Comparison of ENCODE assay signal across 8 cellular contexts in the genomic region with DNA sequence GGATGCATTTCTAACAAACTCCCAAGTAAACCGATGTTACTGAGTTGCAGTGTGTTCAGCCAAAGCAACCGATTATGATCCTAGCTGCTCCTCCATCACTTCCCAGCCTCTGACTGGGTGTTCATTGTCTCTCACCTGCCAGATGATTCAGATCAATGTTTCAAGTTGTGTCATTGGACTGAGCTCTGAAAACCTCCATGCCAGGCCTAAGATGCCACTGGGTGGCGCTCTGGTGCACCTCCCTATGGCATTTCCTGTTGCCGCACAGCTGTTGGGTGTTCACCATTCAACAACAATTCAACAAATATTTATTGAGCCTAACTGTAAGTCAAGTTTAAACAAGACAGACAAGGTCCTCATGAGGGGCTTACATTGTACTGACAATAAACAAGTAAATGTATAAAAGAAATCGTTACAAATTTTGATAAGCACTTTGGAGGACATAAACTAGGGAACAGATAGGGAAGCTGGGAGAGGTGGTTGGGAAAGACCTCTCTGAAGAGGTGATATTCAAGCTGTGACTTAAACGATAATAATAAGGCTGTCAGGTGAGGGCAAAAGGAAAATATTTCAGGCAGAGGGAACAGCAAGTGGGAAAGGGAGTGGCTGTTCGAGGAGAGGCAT. TPM values are rescaled to one million over a fixed set of nuclear protein-coding genes. Genes with fewer than 3 reads are reported as not detected.
DNase-seq lines count a peak whose midpoint lies in the region; ATAC-seq and TF ChIP-seq lines count a peak whose summit lies in the region.

No MANE protein-coding gene starts in this region.

- DNase-seq in MCF 10A (ENCODE audit: unreplicated experiment) (peak; percentile 36), breast epithelium (ENCODE audit: low spot score in 2 of 2) (no peak), Kasumi-1 (lab: John Stamatoyannopoulos, UW) (peak; percentile 23 to 45), colonic mucosa (peak; percentile 77), medulla oblongata (ENCODE audit: extremely low spot score) (peak; percentile 21), RWPE1 (ENCODE audit: low spot score) (no peak)
- peak; percentile 71 for DNase-seq in activated CD4-positive, CD25-positive, alpha-beta regulatory T cell treated with anti-CD3 and anti-CD28 coated beads, Interleukin-2, amount 50 U/mL, for 72 hours
- peak; percentile 22 for DNase-seq in stimulated activated naive B cell treated with anti-CD40 and anti-IgM and Interleukin-4, amounts not matched to agents 10 μg/mL and 1 μg/mL and 100 μg/mL, for 72 hours

- POLR2A ChIA-PET in MCF 10A (lab: Yijun Ruan, JAX) = no interaction called here
- POLR2A ChIA-PET in RWPE1 (lab: Yijun Ruan, JAX; ENCODE audit: low non-redundant PET) = no interaction called here

- no peaks in the 10 kb centered on the region for H3K4me1 ChIP-seq in breast epithelium
- H3K4me1 ChIP-seq in colonic mucosa = no peaks in the 10 kb centered on the region

- no TSS peak for BruUV-seq in MCF 10A (replicated peaks; lab: Mats Ljungman, UMichigan)

- H3K27ac ChIP-seq in breast epithelium (no peak overlapping the region), colonic mucosa (peak overlapping the region; percentile 3), RWPE1 (no peak overlapping the region)

- H3K9me3 ChIP-seq in breast epithelium = no peaks in the 10 kb centered on the region
- H3K9me3 ChIP-seq in colonic mucosa = no peaks in the 10 kb centered on the region

- peaks cover 18% of the 10 kb centered on the region for H3K4me1 Mint-ChIP-seq in MCF 10A (ENCODE audit: insufficient read depth, unreplicated experiment)
- H3K4me1 Mint-ChIP-seq in stimulated activated naive B cell treated with anti-CD40 and anti-IgM and Interleukin-4, amounts not matched to agents 10 μg/mL and 1 μg/mL and 100 μg/mL, for 72 hours = peaks cover 5 to 6% of the 10 kb centered on the region in 2 donors

- H3K9me3 Mint-ChIP-seq in MCF 10A (ENCODE audit: unreplicated experiment) = no peaks in the 10 kb centered on the region
- no peaks in the 10 kb centered on the region for H3K9me3 Mint-ChIP-seq in stimulated activated naive B cell treated with anti-CD40 and anti-IgM and Interleukin-4, amounts not matched to agents 10 μg/mL and 1 μg/mL and 100 μg/mL, for 72 hours

- H3K27ac Mint-ChIP-seq in MCF 10A (ENCODE audit: low read depth, unreplicated experiment) = peak overlapping the region; percentile 33
- no peak overlapping the region for H3K27ac Mint-ChIP-seq in stimulated activated naive B cell treated with anti-CD40 and anti-IgM and Interleukin-4, amounts not matched to agents 10 μg/mL and 1 μg/mL and 100 μg/mL, for 72 hours

- H3K27me3 Mint-ChIP-seq in MCF 10A (ENCODE audit: insufficient read depth, unreplicated experiment) = peaks cover 10% of the 10 kb centered on the region
- H3K27me3 Mint-ChIP-seq in stimulated activated naive B cell treated with anti-CD40 and anti-IgM and Interleukin-4, amounts not matched to agents 10 μg/mL and 1 μg/mL and 100 μg/mL, for 72 hours = peaks cover 44% of the 10 kb centered on the region in 2 donors

- no peak overlapping the region for H3K4me3 Mint-ChIP-seq in MCF 10A (ENCODE audit: unreplicated experiment)
- H3K4me3 Mint-ChIP-seq in stimulated activated naive B cell treated with anti-CD40 and anti-IgM and Interleukin-4, amounts not matched to agents 10 μg/mL and 1 μg/mL and 100 μg/mL, for 72 hours = no peak overlapping the region

- no peaks in the 10 kb centered on the region for H3K36me3 ChIP-seq in breast epithelium
- H3K36me3 ChIP-seq in colonic mucosa = no peaks in the 10 kb centered on the region

- H3K9ac ChIP-seq in colonic mucosa (ENCODE audit: low read depth in 2 of 2, low read length in 2 of 2) = no peak overlapping the region

- no peak overlapping the region for H3K4me3 ChIP-seq in breast epithelium
- no peak overlapping the region for H3K4me3 ChIP-seq in colonic mucosa

- peak; percentile 65 to 73 for ATAC-seq in stimulated activated naive B cell treated with anti-CD40 and anti-IgM and Interleukin-4, amounts not matched to agents 10 μg/mL and 1 μg/mL and 100 μg/mL, for 72 hours (replicated peaks)

- intact Hi-C loops in MCF 10A (cut with micrococcal nuclease) (loop anchor here (5.0 to 10.0 kb wide), 2 partner anchors 60 to 477 kb away; a partner anchor contains a TSS), breast epithelium (cut with DNase I; ENCODE audit: low total_unique reads) (no loop called here), colonic mucosa (cut with DNase I) (loop anchor here (10.0 kb wide), 1 partner anchor 107 kb away; no protein-coding TSS in a partner anchor)

- no peaks in the 10 kb centered on the region for H3K27me3 ChIP-seq in breast epithelium
- no peaks in the 10 kb centered on the region for H3K27me3 ChIP-seq in colonic mucosa

- CTCF ChIA-PET in MCF 10A (lab: Yijun Ruan, JAX) = interaction anchor here (0.6 to 8.5 kb wide), 8 partner anchors 85 to 272 kb away, joined by 3 to 164 read pairs (median 4); no protein-coding TSS in a partner anchor
- CTCF ChIA-PET in RWPE1 (lab: Yijun Ruan, JAX) = no interaction called here

- no peak for TF ChIP-seq POLR2A in breast epithelium (IDR thresholded peaks at IDR 0.05)

- TF ChIP-seq CTCF in MCF 10A (IDR thresholded peaks at IDR 0.05; ENCODE audit: unreplicated experiment) (peak; percentile 45), breast epithelium (IDR thresholded peaks at IDR 0.05) (no peak), colonic mucosa (IDR thresholded peaks at IDR 0.05) (peak; percentile 59), RWPE1 (conservative IDR thresholded peaks at IDR 0.05; ENCODE audit: low read depth) (no peak; the same call in 1 of the 2 replicates)

- H3K36me3 Mint-ChIP-seq in MCF 10A (ENCODE audit: insufficient read depth, unreplicated experiment) = no peaks in the 10 kb centered on the region
- no peaks in the 10 kb centered on the region for H3K36me3 Mint-ChIP-seq in stimulated activated naive B cell treated with anti-CD40 and anti-IgM and Interleukin-4, amounts not matched to agents 10 μg/mL and 1 μg/mL and 100 μg/mL, for 72 hours

RNA-seq across cellular contexts. Expression of a gene that starts 22.8 kb away (rescaled TPM):
- total RNA-seq in MCF 10A (2022) (not detected in 2 replicates), breast epithelium (under 1 TPM; 0.33 to 0.96 (median 0.59) TPM), colonic mucosa (not detected)

RNA-seq across cellular contexts. Expression of a gene that starts 26.3 kb away (rescaled TPM):
- not detected in 2 replicates for total RNA-seq in MCF 10A (2022)
- total RNA-seq in breast epithelium = not detected
- not detected for total RNA-seq in colonic mucosa

RNA-seq across cellular contexts. Expression of a gene that starts 42.3 kb away (rescaled TPM):
- total RNA-seq in MCF 10A (2022) (not detected in 2 replicates), breast epithelium (not detected), colonic mucosa (not detected)

Comparison
In these comparisons a context has a peak if more than half of its experiments do, and no peak if none do; other contexts are left out.
1. DNase-seq: peak in MCF 10A (single experiment), Kasumi-1 (2 of 2), activated CD4-positive, CD25-positive, alpha-beta regulatory T cell treated with anti-CD3 and anti-CD28 coated beads, Interleukin-2, amount 50 U/mL, for 72 hours (single experiment), colonic mucosa (single experiment), medulla oblongata (single experiment) and stimulated activated naive B cell treated with anti-CD40 and anti-IgM and Interleukin-4, amounts not matched to agents 10 μg/mL and 1 μg/mL and 100 μg/mL, for 72 hours (single experiment); none in breast epithelium (0 of 2) and RWPE1 (single experiment).
2. CTCF ChIP-seq: peak in MCF 10A (single experiment) and colonic mucosa (single experiment); none in breast epithelium (0 of 3) and RWPE1 (single experiment).